Comparison of ENCODE assay signal across 20 cellular contexts in the genomic region with DNA sequence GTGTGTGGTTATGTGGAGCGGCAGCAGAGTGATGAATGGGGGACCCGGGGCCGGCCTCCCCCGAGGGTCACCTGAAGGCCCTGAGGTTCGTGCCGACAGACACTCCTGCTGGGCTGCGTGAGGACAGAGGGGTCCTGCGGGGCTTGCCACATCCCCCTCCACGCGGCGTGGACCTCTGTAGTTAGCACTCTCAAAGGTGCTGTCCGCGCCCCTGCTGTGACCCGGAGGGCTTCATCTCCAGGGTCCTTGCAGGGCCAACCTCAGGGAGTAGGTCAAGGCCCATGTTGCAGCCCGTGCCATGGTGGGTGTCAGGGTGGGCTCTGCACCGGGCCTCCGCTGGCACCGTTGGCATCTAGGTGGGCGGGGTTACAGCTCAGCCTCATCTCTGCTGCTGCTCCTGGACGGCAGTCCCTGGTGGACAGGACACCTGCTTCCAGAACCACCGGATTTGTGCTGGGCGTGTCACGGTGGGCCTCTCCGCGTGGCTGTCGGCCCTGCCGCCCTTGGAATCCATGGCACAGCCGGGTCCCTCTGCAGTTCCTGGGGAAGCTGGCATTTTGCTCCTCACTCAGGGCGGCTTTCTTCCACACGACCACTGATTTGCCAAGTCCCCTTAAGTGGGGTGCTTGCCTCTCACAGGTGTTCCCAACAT. TPM values are rescaled to one million over a fixed set of nuclear protein-coding genes. Genes with fewer than 3 reads are reported as not detected.
DNase-seq lines count a peak whose midpoint lies in the region; ATAC-seq, FAIRE-seq and TF ChIP-seq lines count a peak whose summit lies in the region.
"Had no signal": no experiment of that assay in that cellular context is flagged by ENCODE, and none has a peak within 500 bp of the region (broad histone marks: within the 10 kb centered on the region; RNA-seq: fewer than 3 reads in every experiment).

No MANE protein-coding gene starts in this region.

- WGBS in liver: 80% methylated on average over 30 of the region's 30 CpGs
- no CpG with 5 or more reads among the region's 30 CpGs for WGBS in neuronal stem cell (ENCODE audit: extremely low coverage in 2 of 2, insufficient read length in 2 of 2, insufficient replicate concordance in 1 of 2), 2 donors
- 83 to 92% (median 87%) methylated on average over 15 to 30 of the region's 30 CpGs for WGBS in adrenal gland, 4 donors

- H4K8ac ChIP-seq in neuronal stem cell (ENCODE audit: low read depth, low read length): peak overlapping the region; percentile 25

- no peak overlapping the region for H2BK120ac ChIP-seq in neuronal stem cell (ENCODE audit: low read depth, low read length)

- peak; percentile 32 for FAIRE-seq in urothelium cell line (lab: Jason Lieb, UNC)
- FAIRE-seq: A549, D721Med, G401.6, GM12891, GM19239 had no signal

- H3K4ac ChIP-seq in neuronal stem cell (ENCODE audit: low read length): no peak overlapping the region

- no peak overlapping the region for H2BK12ac ChIP-seq in neuronal stem cell (ENCODE audit: low read length)

- peak overlapping the region; percentile 87 to 93 for H3K27ac ChIP-seq in liver (ENCODE audit: low read depth in 1 of 2, low read length in 2 of 2)
- no peak overlapping the region for H3K27ac ChIP-seq in neuronal stem cell (replicated peaks; ENCODE audit: low read length)
- H3K27ac ChIP-seq in adrenal gland: no peak overlapping the region
- H3K27ac ChIP-seq: 22Rv1, A549, C4-2B, GM23248 had no signal

- TF ChIP-seq CTCF in liver (IDR thresholded peaks at IDR 0.05; ENCODE audit: low read depth, low read length, missing input control): no peak
- no peak for TF ChIP-seq CTCF in adrenal gland (IDR thresholded peaks at IDR 0.05)

- H2BK15ac ChIP-seq in neuronal stem cell (ENCODE audit: low read length): no peak overlapping the region

- peak overlapping the region; percentile 40 for H3K23ac ChIP-seq in neuronal stem cell (ENCODE audit: low read depth, low read length, poor library complexity)

- ATAC-seq in Right ventricle myocardium inferior: no peak
- no peak for ATAC-seq in left ventricle myocardium superior
- ATAC-seq in GM21447 (IDR thresholded peaks at IDR 0.05; ENCODE audit: unreplicated experiment): no peak
- no peak for ATAC-seq in HG02623 (IDR thresholded peaks at IDR 0.05; ENCODE audit: unreplicated experiment)

- H3K4me2 ChIP-seq in neuronal stem cell (ENCODE audit: insufficient read depth, low read length, poor library complexity, severe bottlenecking): no peak overlapping the region
- H3K4me2 ChIP-seq: A549 had no signal

- H2AFZ ChIP-seq in neuronal stem cell (ENCODE audit: low read length): no peak overlapping the region
- H2AFZ ChIP-seq: GM23248 had no signal

- H2BK5ac ChIP-seq in neuronal stem cell (ENCODE audit: low read length): peak overlapping the region; percentile 63

- H3K79me1 ChIP-seq in neuronal stem cell (ENCODE audit: low read depth, low read length): peaks cover 4% of the 10 kb centered on the region

- peak overlapping the region; percentile 58 to 75 for H3K9ac ChIP-seq in liver (ENCODE audit: low read depth in 1 of 2, low read length in 2 of 2)
- H3K9ac ChIP-seq in neuronal stem cell (ENCODE audit: low read depth, low read length, poor library complexity): no peak overlapping the region
- H3K9ac ChIP-seq: GM23248 had no signal

- H3K9me3 ChIP-seq in liver (ENCODE audit: control insufficient read depth in 4 of 4, low read length in 3 of 4) (no peaks in the 10 kb centered on the region), neuronal stem cell (replicated peaks in 1 of 2; ENCODE audit: control insufficient read depth in 2 of 2, insufficient read depth in 1 of 2, low read depth in 1 of 2, low read length in 2 of 2) (no peaks in the 10 kb centered on the region), adrenal gland (replicated peaks in 1 of 3) (no peaks in the 10 kb centered on the region)
- H3K9me3 ChIP-seq: A549, Caco-2, HAP-1 had no signal

- DNase-seq in Right ventricle myocardium inferior (ENCODE audit: missing footprints): peak; percentile 46
- DNase-seq in left ventricle myocardium superior: no peak
- DNase-seq in neuronal stem cell (ENCODE audit: low spot score): no peak
- no peak for DNase-seq in urothelium cell line (ENCODE audit: low spot score)
- DNase-seq in adrenal gland: no peak
- DNase-seq: AML-193; Caco-2; CD4-positive, alpha-beta T cell; GM23248 had no signal

- TF ChIP-seq RAD21 in liver (IDR thresholded peaks at IDR 0.05): no peak

- intact Hi-C loops in Right ventricle myocardium inferior (cut with DNase I) (no loop called here), left ventricle myocardium superior (cut with micrococcal nuclease) (no loop called here), adrenal gland (cut with DNase I) (no loop called here)

- TF ChIP-seq POLR2A in adrenal gland (IDR thresholded peaks at IDR 0.05): no peak

- H2AK5ac ChIP-seq in neuronal stem cell (ENCODE audit: low read depth, low read length): no peak overlapping the region

- peaks cover 9 to 51% (median 36%) of the 10 kb centered on the region in 4 donors for H3K36me3 ChIP-seq in liver (ENCODE audit: control insufficient read depth in 4 of 4, insufficient read depth in 3 of 4, low read depth in 1 of 4, low read length in 3 of 4)
- peaks cover 67 to 98% of the 10 kb centered on the region in 2 donors for H3K36me3 ChIP-seq in neuronal stem cell (replicated peaks in 1 of 2; ENCODE audit: control insufficient read depth in 2 of 2, insufficient read depth in 2 of 2, low read length in 2 of 2)
- H3K36me3 ChIP-seq in adrenal gland (replicated peaks in 1 of 2): peaks cover 0 to 100% of the 10 kb centered on the region in 2 donors

- H3K4me1 ChIP-seq in liver (ENCODE audit: control insufficient read depth in 4 of 4, insufficient read depth in 4 of 4, low read length in 3 of 4) (peaks cover 11 to 37% (median 22%) of the 10 kb centered on the region in 4 donors), neuronal stem cell (ENCODE audit: control insufficient read depth in 2 of 2, insufficient read depth in 1 of 2, low read depth in 1 of 2, low read length in 2 of 2) (no peaks in the 10 kb centered on the region), adrenal gland (replicated peaks in 1 of 2) (no peaks in the 10 kb centered on the region)
- H3K4me1 ChIP-seq: HAP-1 had no signal

- H3K4me3 ChIP-seq in liver (ENCODE audit: low read depth in 1 of 3, low read length in 3 of 3) (peak overlapping the region in 1 of 3 donors; percentile 24), neuronal stem cell (ENCODE audit: low read length in 2 of 2) (no peak overlapping the region), adrenal gland (no peak overlapping the region)
- H3K4me3 ChIP-seq: A549, GM23248, HAP-1 had no signal

- H3K14ac ChIP-seq in neuronal stem cell (ENCODE audit: low read length): no peak overlapping the region

- no peak overlapping the region for H3K18ac ChIP-seq in neuronal stem cell (ENCODE audit: low read length)

- H3K27me3 ChIP-seq in liver (ENCODE audit: control insufficient read depth in 4 of 4, insufficient read depth in 4 of 4, low read length in 3 of 4): no peaks in the 10 kb centered on the region
- no peaks in the 10 kb centered on the region for H3K27me3 ChIP-seq in neuronal stem cell (ENCODE audit: control insufficient read depth in 3 of 3, insufficient read depth in 3 of 3, low read depth in 1 of 3, low read length in 3 of 3)
- H3K27me3 ChIP-seq in adrenal gland: no peaks in the 10 kb centered on the region

- no peak overlapping the region for H4K91ac ChIP-seq in neuronal stem cell (ENCODE audit: low read depth, low read length, poor library complexity)

TF ChIP-seq in liver, 16 proteins besides CTCF, POLR2A, EP300 and RAD21 (continues in another document):
- TF ChIP-seq TAF1 (conservative IDR thresholded peaks at IDR 0.05) (no peak), JUND (IDR thresholded peaks at IDR 0.05) (no peak), NR2F2 (IDR thresholded peaks at IDR 0.05) (no peak), YY1 (IDR thresholded peaks at IDR 0.05) (no peak), FOXA1 (IDR thresholded peaks at IDR 0.05) (no peak), GABPA (IDR thresholded peaks at IDR 0.05 in 1 of 2, conservative IDR thresholded peaks at IDR 0.05 in 1 of 2) (no peak), EGR1 (IDR thresholded peaks at IDR 0.05; ENCODE audit: low read depth in 2 of 2) (no peak), HNF4A (conservative IDR thresholded peaks at IDR 0.05) (no peak), FOXA2 (IDR thresholded peaks at IDR 0.05) (no peak), SP1 (IDR thresholded peaks at IDR 0.05) (no peak), HNF4G (IDR thresholded peaks at IDR 0.05) (no peak)
- TF ChIP-seq, protein P1, sequence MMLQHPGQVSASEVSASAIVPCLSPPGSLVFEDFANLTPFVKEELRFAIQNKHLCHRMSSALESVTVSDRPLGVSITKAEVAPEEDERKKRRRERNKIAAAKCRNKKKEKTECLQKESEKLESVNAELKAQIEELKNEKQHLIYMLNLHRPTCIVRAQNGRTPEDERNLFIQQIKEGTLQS (IDR thresholded peaks at IDR 0.05): no peak
- TF ChIP-seq, protein P2, sequence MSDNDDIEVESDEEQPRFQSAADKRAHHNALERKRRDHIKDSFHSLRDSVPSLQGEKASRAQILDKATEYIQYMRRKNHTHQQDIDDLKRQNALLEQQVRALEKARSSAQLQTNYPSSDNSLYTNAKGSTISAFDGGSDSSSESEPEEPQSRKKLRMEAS (IDR thresholded peaks at IDR 0.05): no peak

RNA-seq across cellular contexts. Expression of a gene that starts 19.8 kb away (rescaled TPM):
- total RNA-seq in Right ventricle myocardium inferior (19.1 TPM), left ventricle myocardium superior (20.6 TPM), liver (10 to 100 TPM; 19.5 to 30.3 TPM), adrenal gland (100 to 1,000 TPM in 1 of 8 donors, 10 to 100 TPM in 7; 44.7 to 190 (median 69.1) TPM)
- polyA plus RNA-seq in liver (10 to 100 TPM; 24.3 to 34.7 TPM), adrenal gland (100 to 1,000 TPM in 2 of 3 donors, 10 to 100 TPM in 1; 38.3 to 166 (median 164) TPM)
- polyA plus RNA-seq in neuronal stem cell (2013, experiment 1 of 2): 28.4 TPM
- polyA plus RNA-seq in neuronal stem cell (2013, experiment 2 of 2): 27.9 TPM

RNA-seq across cellular contexts. Expression of a gene that starts 24.3 kb away (rescaled TPM):
- total RNA-seq in Right ventricle myocardium inferior (176 TPM), left ventricle myocardium superior (186 TPM), liver (100 to 1,000 TPM in 1 of 2 donors, 10 to 100 TPM in 1; 50.9 to 162 TPM), adrenal gland (100 to 1,000 TPM in 4 of 8 donors, 10 to 100 TPM in 4; 79.1 to 122 (median 99.9) TPM)
- polyA plus RNA-seq in liver (10 to 100 TPM; 24.8 to 29.2 TPM), adrenal gland (100 to 1,000 TPM in 2 of 3 donors, 10 to 100 TPM in 1; 28.7 to 114 (median 105) TPM)
- 62.1 TPM for polyA plus RNA-seq in neuronal stem cell (2013, experiment 1 of 2)
- 60.5 TPM for polyA plus RNA-seq in neuronal stem cell (2013, experiment 2 of 2)

Comparison
In these comparisons a context has a peak if more than half of its experiments do, and no peak if none do; other contexts are left out.
1. H3K27ac ChIP-seq: peak in liver (2 of 2); none in neuronal stem cell (single experiment) and adrenal gland (0 of 5).